ENCODE assay signal across 1 cellular context in the genomic region with DNA sequence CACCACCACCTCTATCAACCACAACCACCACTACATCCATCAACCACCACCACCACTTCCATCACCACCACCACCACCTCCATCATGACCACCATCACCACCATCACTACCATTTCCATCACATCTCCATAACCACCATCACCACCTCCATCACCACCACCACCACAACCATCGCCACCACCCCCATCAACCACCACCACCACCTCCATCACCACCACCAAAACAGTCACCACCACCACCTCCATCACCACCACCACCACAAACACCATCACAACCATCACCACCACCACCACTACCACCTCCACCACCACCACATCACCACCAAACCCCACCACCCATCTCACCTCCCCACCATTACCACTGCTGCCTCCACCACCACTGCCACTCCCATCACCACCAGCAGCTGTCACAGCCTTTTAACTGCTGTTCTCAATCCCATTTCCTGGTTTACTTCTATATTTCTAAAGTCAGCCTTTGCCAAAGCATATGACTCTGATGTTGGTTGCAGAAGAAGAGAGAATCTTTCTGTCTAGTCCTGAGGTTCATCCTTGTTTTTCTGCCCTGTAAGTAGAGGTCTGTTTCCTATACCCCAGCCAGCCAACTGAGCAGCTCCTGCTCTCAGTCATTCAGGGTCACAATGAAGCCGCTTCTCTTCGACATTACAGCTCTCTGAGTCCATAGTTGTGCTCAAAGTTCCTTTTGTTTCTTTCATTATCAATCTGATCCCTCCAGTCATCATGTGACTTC.
TF ChIP-seq lines count a peak whose summit lies in the region.

No MANE protein-coding gene starts in this region.

TF ChIP-seq in IMR-90, 13 proteins besides CTCF, POLR2A, EP300 and RAD21:
- TF ChIP-seq FOS (IDR thresholded peaks at IDR 0.05; ENCODE audit: low read depth, low read length), result no peak
- TF ChIP-seq NFE2L2 (IDR thresholded peaks at IDR 0.05; ENCODE audit: low read depth, low read length), result no peak
- no peak for TF ChIP-seq MXI1 (IDR thresholded peaks at IDR 0.05; ENCODE audit: borderline replicate concordance, low read depth, low read length)
- TF ChIP-seq RFX5 (IDR thresholded peaks at IDR 0.05; ENCODE audit: low read depth, low read length), result no peak
- TF ChIP-seq MAZ (IDR thresholded peaks at IDR 0.05; ENCODE audit: borderline replicate concordance, low read depth, low read length), result no peak
- TF ChIP-seq RCOR1 (IDR thresholded peaks at IDR 0.05; ENCODE audit: insufficient replicate concordance, low read length), result no peak
- TF ChIP-seq, protein P1, sequence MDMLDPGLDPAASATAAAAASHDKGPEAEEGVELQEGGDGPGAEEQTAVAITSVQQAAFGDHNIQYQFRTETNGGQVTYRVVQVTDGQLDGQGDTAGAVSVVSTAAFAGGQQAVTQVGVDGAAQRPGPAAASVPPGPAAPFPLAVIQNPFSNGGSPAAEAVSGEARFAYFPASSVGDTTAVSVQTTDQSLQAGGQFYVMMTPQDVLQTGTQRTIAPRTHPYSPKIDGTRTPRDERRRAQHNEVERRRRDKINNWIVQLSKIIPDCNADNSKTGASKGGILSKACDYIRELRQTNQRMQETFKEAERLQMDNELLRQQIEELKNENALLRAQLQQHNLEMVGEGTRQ (IDR thresholded peaks at IDR 0.05; ENCODE audit: low read depth, low read length), result no peak
- TF ChIP-seq, protein P2, sequence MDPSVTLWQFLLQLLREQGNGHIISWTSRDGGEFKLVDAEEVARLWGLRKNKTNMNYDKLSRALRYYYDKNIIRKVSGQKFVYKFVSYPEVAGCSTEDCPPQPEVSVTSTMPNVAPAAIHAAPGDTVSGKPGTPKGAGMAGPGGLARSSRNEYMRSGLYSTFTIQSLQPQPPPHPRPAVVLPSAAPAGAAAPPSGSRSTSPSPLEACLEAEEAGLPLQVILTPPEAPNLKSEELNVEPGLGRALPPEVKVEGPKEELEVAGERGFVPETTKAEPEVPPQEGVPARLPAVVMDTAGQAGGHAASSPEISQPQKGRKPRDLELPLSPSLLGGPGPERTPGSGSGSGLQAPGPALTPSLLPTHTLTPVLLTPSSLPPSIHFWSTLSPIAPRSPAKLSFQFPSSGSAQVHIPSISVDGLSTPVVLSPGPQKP (IDR thresholded peaks at IDR 0.05; ENCODE audit: borderline replicate concordance, low read depth, low read length), result no peak
- no peak for TF ChIP-seq CHD1 (IDR thresholded peaks at IDR 0.05; ENCODE audit: low read depth, low read length)
- TF ChIP-seq SMC3 (IDR thresholded peaks at IDR 0.05; ENCODE audit: low read depth, low read length), result no peak
